Comparison of ENCODE assay signal across 1 cellular context in genomic region chr6:28880894-28881780, GRCh38.
TF ChIP-seq lines count a peak whose summit lies in the region.

No MANE protein-coding gene starts in this region.

TF ChIP-seq in HepG2, 621 proteins besides CTCF, POLR2A, EP300 and RAD21 (continued from another document):
- peak; percentile 91; the same call in 1 of the 2 replicates for TF ChIP-seq TSC22D2 (CRISPR knock-in tag; IDR thresholded peaks at IDR 0.05; ENCODE audit: borderline replicate concordance)
- TF ChIP-seq, protein P1, sequence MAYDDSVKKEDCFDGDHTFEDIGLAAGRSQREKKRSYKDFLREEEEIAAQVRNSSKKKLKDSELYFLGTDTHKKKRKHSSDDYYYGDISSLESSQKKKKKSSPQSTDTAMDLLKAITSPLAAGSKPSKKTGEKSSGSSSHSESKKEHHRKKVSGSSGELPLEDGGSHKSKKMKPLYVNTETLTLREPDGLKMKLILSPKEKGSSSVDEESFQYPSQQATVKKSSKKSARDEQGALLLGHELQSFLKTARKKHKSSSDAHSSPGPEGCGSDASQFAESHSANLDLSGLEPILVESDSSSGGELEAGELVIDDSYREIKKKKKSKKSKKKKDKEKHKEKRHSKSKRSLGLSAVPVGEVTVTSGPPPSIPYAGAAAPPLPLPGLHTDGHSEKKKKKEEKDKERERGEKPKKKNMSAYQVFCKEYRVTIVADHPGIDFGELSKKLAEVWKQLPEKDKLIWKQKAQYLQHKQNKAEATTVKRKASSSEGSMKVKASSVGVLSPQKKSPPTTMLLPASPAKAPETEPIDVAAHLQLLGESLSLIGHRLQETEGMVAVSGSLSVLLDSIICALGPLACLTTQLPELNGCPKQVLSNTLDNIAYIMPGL (CRISPR knock-in tag; IDR thresholded peaks at IDR 0.05; ENCODE audit: borderline replicate concordance in 1 of 2, low read depth in 1 of 2) = peak; percentile 100
- TF ChIP-seq SIN3A (IDR thresholded peaks at IDR 0.05; ENCODE audit: borderline replicate concordance, low read depth, low read length) = peak; percentile 33; the same call in 1 of the 2 replicates
- no peak for TF ChIP-seq NFRKB (IDR thresholded peaks at IDR 0.05)
- TF ChIP-seq ZNF329 (CRISPR knock-in tag; IDR thresholded peaks at IDR 0.05; ENCODE audit: low read depth) = 0 out of 2 replicates have a peak, but pooled peaks have one; percentile 59
- TF ChIP-seq, protein P2, sequence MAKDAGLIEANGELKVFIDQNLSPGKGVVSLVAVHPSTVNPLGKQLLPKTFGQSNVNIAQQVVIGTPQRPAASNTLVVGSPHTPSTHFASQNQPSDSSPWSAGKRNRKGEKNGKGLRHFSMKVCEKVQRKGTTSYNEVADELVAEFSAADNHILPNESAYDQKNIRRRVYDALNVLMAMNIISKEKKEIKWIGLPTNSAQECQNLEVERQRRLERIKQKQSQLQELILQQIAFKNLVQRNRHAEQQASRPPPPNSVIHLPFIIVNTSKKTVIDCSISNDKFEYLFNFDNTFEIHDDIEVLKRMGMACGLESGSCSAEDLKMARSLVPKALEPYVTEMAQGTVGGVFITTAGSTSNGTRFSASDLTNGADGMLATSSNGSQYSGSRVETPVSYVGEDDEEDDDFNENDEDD (CRISPR knock-in tag; IDR thresholded peaks at IDR 0.05; ENCODE audit: borderline replicate concordance) = peak; percentile 58; the same call in 1 of the 2 replicates
- no peak for TF ChIP-seq CENPBD1 (CRISPR knock-in tag; IDR thresholded peaks at IDR 0.05; ENCODE audit: borderline replicate concordance, low read depth)
- no peak for TF ChIP-seq ZNF790 (CRISPR knock-in tag; IDR thresholded peaks at IDR 0.05; ENCODE audit: borderline replicate concordance)
- TF ChIP-seq, protein P3, sequence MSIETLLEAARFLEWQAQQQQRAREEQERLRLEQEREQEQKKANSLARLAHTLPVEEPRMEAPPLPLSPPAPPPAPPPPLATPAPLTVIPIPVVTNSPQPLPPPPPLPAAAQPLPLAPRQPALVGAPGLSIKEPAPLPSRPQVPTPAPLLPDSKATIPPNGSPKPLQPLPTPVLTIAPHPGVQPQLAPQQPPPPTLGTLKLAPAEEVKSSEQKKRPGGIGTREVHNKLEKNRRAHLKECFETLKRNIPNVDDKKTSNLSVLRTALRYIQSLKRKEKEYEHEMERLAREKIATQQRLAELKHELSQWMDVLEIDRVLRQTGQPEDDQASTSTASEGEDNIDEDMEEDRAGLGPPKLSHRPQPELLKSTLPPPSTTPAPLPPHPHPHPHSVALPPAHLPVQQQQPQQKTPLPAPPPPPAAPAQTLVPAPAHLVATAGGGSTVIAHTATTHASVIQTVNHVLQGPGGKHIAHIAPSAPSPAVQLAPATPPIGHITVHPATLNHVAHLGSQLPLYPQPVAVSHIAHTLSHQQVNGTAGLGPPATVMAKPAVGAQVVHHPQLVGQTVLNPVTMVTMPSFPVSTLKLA (IDR thresholded peaks at IDR 0.05) = no peak
- TF ChIP-seq ZNF607 (CRISPR knock-in tag; IDR thresholded peaks at IDR 0.05; ENCODE audit: borderline replicate concordance) = peak; percentile 47; the same call in 1 of the 2 replicates
- TF ChIP-seq ZNF775 (CRISPR knock-in tag; IDR thresholded peaks at IDR 0.05; ENCODE audit: borderline replicate concordance) = no peak
- TF ChIP-seq ZSCAN30 (CRISPR knock-in tag; IDR thresholded peaks at IDR 0.05) = 0 out of 2 replicates have a peak, but pooled peaks have one; percentile 44
- peak; percentile 67 for TF ChIP-seq NFIC (IDR thresholded peaks at IDR 0.05; ENCODE audit: low read length)
- TF ChIP-seq ZNF546 (CRISPR knock-in tag; conservative IDR thresholded peaks at IDR 0.05) = peak; percentile 71; the same call in 1 of the 2 replicates
- TF ChIP-seq CREBL2 (CRISPR knock-in tag; IDR thresholded peaks at IDR 0.05; ENCODE audit: borderline replicate concordance) = no peak
- TF ChIP-seq ELF3 (CRISPR knock-in tag; IDR thresholded peaks at IDR 0.05) = peak; percentile 80
- no peak for TF ChIP-seq ZFP36 (IDR thresholded peaks at IDR 0.05; ENCODE audit: borderline replicate concordance, low read depth, low read length, partially characterized antibody)
- no peak for TF ChIP-seq FIP1L1 (IDR thresholded peaks at IDR 0.05; ENCODE audit: borderline replicate concordance, insufficient read depth, low read depth, low read length)
- TF ChIP-seq ZSCAN21 (CRISPR knock-in tag; IDR thresholded peaks at IDR 0.05; ENCODE audit: borderline replicate concordance) = no peak
- peak; percentile 77 for TF ChIP-seq SAP130 (CRISPR knock-in tag; IDR thresholded peaks at IDR 0.05; ENCODE audit: low read depth)
- no peak for TF ChIP-seq ZNF136 (CRISPR knock-in tag; IDR thresholded peaks at IDR 0.05; ENCODE audit: low read depth)
- TF ChIP-seq RNF219 (CRISPR knock-in tag; IDR thresholded peaks at IDR 0.05) = no peak
- TF ChIP-seq TGIF2 (CRISPR knock-in tag; IDR thresholded peaks at IDR 0.05) = peak; percentile 76
- TF ChIP-seq ZNF274 (CRISPR knock-in tag; IDR thresholded peaks at IDR 0.05) = no peak
- TF ChIP-seq RXRB (CRISPR knock-in tag; IDR thresholded peaks at IDR 0.05; ENCODE audit: borderline replicate concordance) = peak; percentile 79
